In the genomic region with DNA sequence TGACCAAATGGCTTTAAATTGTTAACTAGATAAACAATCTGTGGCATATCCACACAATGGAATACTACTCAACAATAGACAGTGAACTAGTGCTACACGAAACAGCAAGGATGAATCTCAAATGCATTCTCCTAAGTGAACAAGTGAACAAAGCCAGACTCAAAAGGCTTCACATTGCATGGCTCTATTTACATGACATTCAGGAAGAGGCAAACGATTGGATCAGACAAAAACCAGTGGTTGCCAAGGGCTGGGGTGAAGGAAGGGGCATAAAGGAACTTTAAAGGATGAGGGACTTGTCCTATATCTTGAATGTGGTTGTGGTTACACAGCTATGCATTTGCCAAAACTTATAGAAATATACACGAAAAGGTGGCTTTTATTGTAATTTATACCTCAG, we compare ENCODE assay signal across 19 cellular contexts.
DNase-seq lines count a peak whose midpoint lies in the region; ATAC-seq, FAIRE-seq and TF ChIP-seq lines count a peak whose summit lies in the region.
"Had no signal": no experiment of that assay in that cellular context is flagged by ENCODE, and none has a peak within 500 bp of the region (broad histone marks: within the 10 kb centered on the region; RNA-seq: fewer than 3 reads in every experiment).

No MANE protein-coding gene starts in this region.

- H3K9me3 ChIP-seq in uterus: no peaks in the 10 kb centered on the region
- H3K9me3 ChIP-seq: Caco-2, HAP-1 had no signal

- FAIRE-seq in GM12891 (lab: Jason Lieb, UNC): peak; percentile 82
- FAIRE-seq: G401.6, GM19239, H54 had no signal

- H2AFZ ChIP-seq in GM23338: peak overlapping the region; percentile 35; the same call in 1 of the 2 replicates
- H2AFZ ChIP-seq: GM23248 had no signal

- H3K36me3 ChIP-seq in GM23338 (ENCODE audit: insufficient read depth) (no peaks in the 10 kb centered on the region), uterus (no peaks in the 10 kb centered on the region)
- H3K36me3 ChIP-seq: HAP-1 had no signal

- no peaks in the 10 kb centered on the region for H3K9me3 Mint-ChIP-seq in GM23338
- peaks cover 6% of the 10 kb centered on the region for H3K9me3 Mint-ChIP-seq in WTC11
- no peaks in the 10 kb centered on the region for H3K9me3 Mint-ChIP-seq in chondrocyte (ENCODE audit: low read depth)
- H3K9me3 Mint-ChIP-seq: CD4-positive, alpha-beta memory T cell; HFFc6 had no signal

- no peak for TF ChIP-seq CTCF in GM23338 (conservative IDR thresholded peaks at IDR 0.05; ENCODE audit: low read depth in 2 of 2)
- TF ChIP-seq CTCF in WTC11 (IDR thresholded peaks at IDR 0.05): no peak
- no peak for TF ChIP-seq CTCF in chondrocyte (IDR thresholded peaks at IDR 0.05)
- TF ChIP-seq CTCF in uterus (IDR thresholded peaks at IDR 0.05): no peak

- DNase-seq in GM12891 (ENCODE audit: insufficient read length, low spot score) (no peak), GM23338 (ENCODE audit: low spot score) (peak; percentile 47), NAMALWA (ENCODE audit: low spot score) (peak; percentile 1), WTC11 (ENCODE audit: low spot score) (no peak), left ventricle myocardium superior (no peak), chondrocyte (ENCODE audit: low spot score) (no peak), uterus (no peak)
- DNase-seq: C1 segment of cervical spinal cord; Caco-2; CD4-positive, alpha-beta memory T cell; DMS153; DND-41; GM23248; HFFc6 had no signal

- no peaks in the 10 kb centered on the region for H3K9me2 ChIP-seq in GM23338 (ENCODE audit: insufficient read depth)

- H3K4me1 ChIP-seq in GM23338 (ENCODE audit: insufficient read depth) (peaks cover 4% of the 10 kb centered on the region), uterus (no peaks in the 10 kb centered on the region)
- H3K4me1 ChIP-seq: Caco-2, HAP-1 had no signal

- H3K4me3 ChIP-seq in GM23338 (no peak overlapping the region), uterus (no peak overlapping the region)
- H3K4me3 ChIP-seq: GM23248, HAP-1 had no signal

- H3K27ac ChIP-seq in GM23338 (ENCODE audit: low read depth) (no peak overlapping the region), uterus (no peak overlapping the region)
- H3K27ac ChIP-seq: GM23248 had no signal

- H3K4me1 Mint-ChIP-seq in GM23338 (peaks cover 7% of the 10 kb centered on the region; the same call in 2 of the 3 replicates), WTC11 (peaks cover 7% of the 10 kb centered on the region), chondrocyte (ENCODE audit: low read depth) (no peaks in the 10 kb centered on the region)

- intact Hi-C loops in left ventricle myocardium superior (cut with micrococcal nuclease) (no loop called here), uterus (cut with DNase I; ENCODE audit: low total_unique reads) (no loop called here)

- H3K27me3 Mint-ChIP-seq in GM23338 (ENCODE audit: insufficient read depth, low read depth, poor library complexity) (no peaks in the 10 kb centered on the region), WTC11 (ENCODE audit: low read depth) (no peaks in the 10 kb centered on the region; the same call in 1 of the 2 replicates), chondrocyte (ENCODE audit: low read depth) (peaks cover 41% of the 10 kb centered on the region)

- H3K27ac Mint-ChIP-seq in GM23338: no peak overlapping the region; the same call in 1 of the 2 replicates
- H3K27ac Mint-ChIP-seq in WTC11: no peak overlapping the region
- no peak overlapping the region for H3K27ac Mint-ChIP-seq in chondrocyte (ENCODE audit: unreplicated experiment)
- H3K27ac Mint-ChIP-seq: CD4-positive, alpha-beta memory T cell; HFFc6 had no signal

- H4K20me1 ChIP-seq in GM23338 (replicated peaks; ENCODE audit: insufficient read depth): no peaks in the 10 kb centered on the region

- POLR2A ChIA-PET in WTC11 (lab: Charles Lee): no interaction called here

- H3K27me3 ChIP-seq in GM23338 (ENCODE audit: insufficient read depth): no peaks in the 10 kb centered on the region
- H3K27me3 ChIP-seq in uterus: peaks cover 0 to 8% of the 10 kb centered on the region in 2 donors

- peak; percentile 56 for ATAC-seq in GM23338
- peak; percentile 32; the same call in 1 of the 2 replicates for ATAC-seq in WTC11
- no peak for ATAC-seq in HG02798 (IDR thresholded peaks at IDR 0.05; ENCODE audit: poor library complexity, unreplicated experiment)
- no peak for ATAC-seq in left ventricle myocardium superior

- no peak overlapping the region for H3K4me2 ChIP-seq in GM23338

- H3K36me3 Mint-ChIP-seq in GM23338 (ENCODE audit: low read depth) (no peaks in the 10 kb centered on the region), WTC11 (no peaks in the 10 kb centered on the region), chondrocyte (ENCODE audit: low read depth) (no peaks in the 10 kb centered on the region)
- H3K36me3 Mint-ChIP-seq: CD4-positive, alpha-beta memory T cell had no signal

- TF ChIP-seq POLR2A in GM12891 (IDR thresholded peaks at IDR 0.05; ENCODE audit: low read depth, low read length) (no peak), uterus (IDR thresholded peaks at IDR 0.05) (no peak)

- no peaks in the 10 kb centered on the region for H3F3A ChIP-seq in GM23338 (replicated peaks; ENCODE audit: low read depth)

- CTCF ChIA-PET in WTC11 (lab: Charles Lee): interaction anchor here (2.5 kb wide), 1 partner anchor 44 kb away, joined by 14 read pairs; no protein-coding TSS in a partner anchor

- no peaks in the 10 kb centered on the region for H3K79me2 ChIP-seq in GM23338 (replicated peaks; ENCODE audit: insufficient read depth)

- no peak overlapping the region for H3K4me3 Mint-ChIP-seq in GM23338
- H3K4me3 Mint-ChIP-seq in WTC11: no peak overlapping the region
- no peak overlapping the region for H3K4me3 Mint-ChIP-seq in chondrocyte (ENCODE audit: unreplicated experiment)
- H3K4me3 Mint-ChIP-seq: CD4-positive, alpha-beta memory T cell; HFFc6 had no signal

TF ChIP-seq in GM12891, 5 proteins besides CTCF, POLR2A, EP300 and RAD21:
- TF ChIP-seq POLR2AphosphoS5 (IDR thresholded peaks at IDR 0.05; ENCODE audit: low read depth, low read length) (no peak), POU2F2 (IDR thresholded peaks at IDR 0.05; ENCODE audit: low read depth, low read length) (no peak), PAX5 (IDR thresholded peaks at IDR 0.05; ENCODE audit: insufficient read depth, low read length, severe bottlenecking) (no peak)

TF ChIP-seq in GM23338, 12 proteins besides CTCF, POLR2A, EP300 and RAD21 (continues in another document):
- no peak for TF ChIP-seq EZH2 (IDR thresholded peaks at IDR 0.05; ENCODE audit: low read depth, unreplicated experiment)
- no peak for TF ChIP-seq JUNB (IDR thresholded peaks at IDR 0.05; ENCODE audit: unreplicated experiment)
- TF ChIP-seq ZNF114 (CRISPR knock-in tag; IDR thresholded peaks at IDR 0.05): no peak
- no peak for TF ChIP-seq EZH2phosphoT487 (IDR thresholded peaks at IDR 0.05; ENCODE audit: unreplicated experiment)
- TF ChIP-seq POLR2AphosphoS5 (IDR thresholded peaks at IDR 0.05; ENCODE audit: low read depth): no peak

TF ChIP-seq in WTC11, 78 proteins besides CTCF, POLR2A, EP300 and RAD21:
- no peak for TF ChIP-seq ATF2 (CRISPR knock-in tag; IDR thresholded peaks at IDR 0.05; ENCODE audit: borderline replicate concordance, low read depth)
- TF ChIP-seq ZNF232 (CRISPR knock-in tag; IDR thresholded peaks at IDR 0.05): no peak

Comparison
In these comparisons a context has a peak if more than half of its experiments do, and no peak if none do; other contexts are left out.
1. DNase-seq: peak in GM23338 (single experiment) and NAMALWA (single experiment); none in GM12891 (single experiment), WTC11 (single experiment), left ventricle myocardium superior (single experiment), chondrocyte (single experiment) and uterus (0 of 2).
2. ATAC-seq: peak in GM23338 (single experiment) and WTC11 (single experiment); none in HG02798 (single experiment) and left ventricle myocardium superior (single experiment).